9 cellular contexts compared by ENCODE assay signal in the genomic region with DNA sequence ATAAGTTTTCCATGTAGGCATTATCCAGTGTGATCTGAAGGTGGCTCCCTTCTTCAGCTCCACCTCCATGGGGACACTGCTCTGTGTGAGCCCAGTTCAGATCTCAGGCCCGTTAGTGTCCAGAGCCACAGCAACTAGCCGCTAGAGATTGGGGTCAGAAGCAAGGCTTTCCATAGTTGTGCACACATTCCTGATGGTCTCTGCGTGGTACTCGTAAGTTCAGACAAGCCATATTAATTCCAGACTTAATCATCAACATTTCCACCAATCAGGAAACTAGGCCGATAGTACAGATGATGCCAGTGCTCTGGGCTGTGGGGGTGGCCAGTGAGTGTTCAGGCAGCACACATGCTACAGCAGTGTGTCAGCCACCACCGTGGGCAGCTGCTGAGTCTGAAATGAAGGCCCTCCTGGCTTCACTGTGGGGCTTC. TPM values are rescaled to one million over a fixed set of nuclear protein-coding genes. Genes with fewer than 3 reads are reported as not detected.
DNase-seq lines count a peak whose midpoint lies in the region; ATAC-seq, FAIRE-seq and TF ChIP-seq lines count a peak whose summit lies in the region.
"Had no signal": no experiment of that assay in that cellular context is flagged by ENCODE, and none has a peak within 500 bp of the region (broad histone marks: within the 10 kb centered on the region; RNA-seq: fewer than 3 reads in every experiment).

No MANE protein-coding gene starts in this region.

- H3K9ac ChIP-seq in K562 (ENCODE audit: insufficient read depth in 1 of 2, low read depth in 2 of 2, low read length in 2 of 2) (peak overlapping the region in 1 of 2 experiments; percentile 83; a peak in 1 of 4 replicates), HepG2 (ENCODE audit: insufficient read depth, low read depth, low read length) (peak overlapping the region; percentile 51)

- no peak for TF ChIP-seq POLR2A in K562 (conservative IDR thresholded peaks at IDR 0.05)
- TF ChIP-seq POLR2A in HepG2 (IDR thresholded peaks at IDR 0.05; ENCODE audit: insufficient read depth in 1 of 2, low read depth in 2 of 2, low read length in 2 of 2) = no peak

- TF ChIP-seq RAD21 in Ishikawa (IDR thresholded peaks at IDR 0.05; ENCODE audit: low read depth) (peak; percentile 29; the same call in 1 of the 2 replicates), K562 (CRISPR knock-in tag; conservative IDR thresholded peaks at IDR 0.05 in 1 of 2, IDR thresholded peaks at IDR 0.05 in 1 of 2) (peak in 1 of 2 experiments; percentile 51; a peak in 2 of 4 replicates), HepG2 (CRISPR knock-in tag; IDR thresholded peaks at IDR 0.05) (no peak)

- FAIRE-seq in K562 (lab: Jason Lieb, UNC) = peak; percentile 90
- peak; percentile 88 for FAIRE-seq in HepG2 (lab: Jason Lieb, UNC)

- in situ Hi-C loops in K562 (cut with MboI) = no loop called here
- in situ Hi-C loops in HepG2 (cut with HindIII; ENCODE audit: extremely low pct_ligation_motif_present, low pct_unique_long_range_greater_than_20kb) = no loop called here

- H3K4me2 ChIP-seq in K562 (ENCODE audit: insufficient read depth, low read length) (peak overlapping the region; percentile 33; the same call in 1 of the 2 replicates), HepG2 (ENCODE audit: low read depth, low read length) (peak overlapping the region; percentile 93)

- H3K4me3 ChIP-seq in K562 (no peak overlapping the region), HepG2 (replicated peaks in 1 of 3; ENCODE audit: insufficient read depth in 1 of 3, low read depth in 2 of 3, low read length in 3 of 3) (peak overlapping the region; percentile 11 to 60 (median 35); a peak in 5 of 6 replicates)

- intact Hi-C loops in K562 (cut with micrococcal nuclease) (no loop called here), HepG2 (cut with micrococcal nuclease; ENCODE audit: unreplicated experiment) (loop anchor here (1.0 kb wide), 1 partner anchor 18 kb away; no protein-coding TSS in a partner anchor)

- H3K79me2 ChIP-seq in K562 (ENCODE audit: control insufficient read depth, insufficient read depth, low read length) = no peaks in the 10 kb centered on the region
- no peaks in the 10 kb centered on the region for H3K79me2 ChIP-seq in HepG2 (ENCODE audit: insufficient read depth, low read length)

- POLR2A ChIA-PET in K562 (lab: Yijun Ruan, JAX) = interaction anchor here (1.1 to 9.0 kb wide), 2 partner anchors 10 to 17 kb away, joined by 3 to 92 read pairs; no protein-coding TSS in a partner anchor
- POLR2A ChIA-PET in HepG2 (lab: Yijun Ruan, JAX) = interaction anchor here (0.7 to 1.3 kb wide), 3 partner anchors 13 to 18 kb away, joined by 3 to 14 read pairs (median 13); partner anchors contain the start of gene SYNCRIP

- BruUV-seq in K562 (replicated peaks; lab: Mats Ljungman, UMichigan) (no TSS peak), HepG2 (replicated peaks; lab: Mats Ljungman, UMichigan) (no TSS peak)

- 42% methylated on average over 6 of the region's 6 CpGs for WGBS in K562 (ENCODE audit: insufficient coverage, low coverage, missing lambda C conversion rate)
- no CpG with 5 or more reads among the region's 6 CpGs for WGBS in HepG2 (ENCODE audit: low lambda C conversion rate)

- CTCF ChIA-PET in K562 (lab: Yijun Ruan, JAX; ENCODE audit: low intra/inter-chr PET ratio) (no interaction called here), HepG2 (lab: Yijun Ruan, JAX; ENCODE audit: low intra/inter-chr PET ratio, low total read pairs) (no interaction called here)

- TF ChIP-seq EP300 in Ishikawa (IDR thresholded peaks at IDR 0.05; ENCODE audit: borderline replicate concordance) (no peak), K562 (IDR thresholded peaks at IDR 0.05; ENCODE audit: low read length) (no peak), HepG2 (IDR thresholded peaks at IDR 0.05; ENCODE audit: low read depth in 2 of 2, low read length in 2 of 2) (no peak), HepG2 (CRISPR knock-in tag; IDR thresholded peaks at IDR 0.05; ENCODE audit: borderline replicate concordance) (no peak)

- H2AFZ ChIP-seq in K562 (ENCODE audit: low read depth, low read length) (peak overlapping the region; percentile 92), HepG2 (ENCODE audit: low read length) (peak overlapping the region; percentile 93)

- H3K36me3 ChIP-seq in K562 (ENCODE audit: control insufficient read depth, insufficient read depth, low read length) = no peaks in the 10 kb centered on the region
- no peaks in the 10 kb centered on the region for H3K36me3 ChIP-seq in HepG2 (replicated peaks in 1 of 2; ENCODE audit: control insufficient read depth in 1 of 2, insufficient read depth in 2 of 2, low read length in 2 of 2)

- ATAC-seq in K562 (peak; percentile 93), HepG2 (peak; percentile 99)

- H4K20me1 ChIP-seq in K562 (replicated peaks; ENCODE audit: control insufficient read depth, insufficient read depth, low read length) = no peaks in the 10 kb centered on the region
- H4K20me1 ChIP-seq in HepG2 (ENCODE audit: insufficient read depth, low read length) = no peaks in the 10 kb centered on the region

- H3K9me1 ChIP-seq in K562 (ENCODE audit: control insufficient read depth, insufficient read depth, low read length) = no peaks in the 10 kb centered on the region

- DNase-seq in AG09319 (ENCODE audit: extremely low read depth, low read depth) = peak; percentile 71
- peak in 1 of 4 experiments; percentile 56 for DNase-seq in K562 (ENCODE audit: extremely low read depth in 1 of 4, low spot score in 3 of 4)
- peak; percentile 59 for DNase-seq in HepG2 (ENCODE audit: low spot score)
- DNase-seq in germinal center (ENCODE audit: low spot score) = no peak
- no peak for DNase-seq in mucosa of gallbladder (ENCODE audit: low spot score)
- no peak for DNase-seq in NCI-H510A (lab: John Stamatoyannopoulos, UW)
- DNase-seq in DMS79 treated with DMSO at 0.1 percent for 48 hours (lab: John Stamatoyannopoulos, UW) = no peak
- DNase-seq: naive B cell had no signal

- peaks cover 3 to 5% of the 10 kb centered on the region in 2 experiments; a peak in 2 of 5 replicates for H3K4me1 ChIP-seq in K562 (replicated peaks in 1 of 2; ENCODE audit: control insufficient read depth in 2 of 2, insufficient read depth in 2 of 2, low read length in 2 of 2)
- peaks cover 4% of the 10 kb centered on the region; the same call in 1 of the 2 replicates for H3K4me1 ChIP-seq in HepG2 (ENCODE audit: insufficient read depth, low read length)

- no peak overlapping the region for H3K27ac ChIP-seq in K562 (ENCODE audit: extremely low read depth, low read depth, low read length)
- H3K27ac ChIP-seq in HepG2 (ENCODE audit: extremely low read length, insufficient read depth, low read length) = no peak overlapping the region

- TF ChIP-seq CTCF in AG09319 (IDR thresholded peaks at IDR 0.05; ENCODE audit: low read depth, low read length) (peak; percentile 30), K562 (IDR thresholded peaks at IDR 0.05 in 2 of 3, conservative IDR thresholded peaks at IDR 0.05 in 1 of 3; ENCODE audit: insufficient read depth in 2 of 3, low read depth in 1 of 3, low read length in 3 of 3) (peak in 2 of 3 experiments; percentile 41 to 43; a peak in 4 of 6 replicates), HepG2 (CRISPR knock-in tag; IDR thresholded peaks at IDR 0.05) (peak; percentile 77)

- H3K27me3 ChIP-seq in K562 (ENCODE audit: control insufficient read depth in 2 of 2, insufficient read depth in 2 of 2, low read length in 2 of 2) (no peaks in the 10 kb centered on the region), HepG2 (ENCODE audit: control insufficient read depth in 1 of 2, insufficient read depth in 2 of 2, low read length in 2 of 2) (no peaks in the 10 kb centered on the region)

- H3K9me3 ChIP-seq in K562 (replicated peaks; ENCODE audit: control insufficient read depth, insufficient read depth, low read depth, low read length) (no peaks in the 10 kb centered on the region), HepG2 (ENCODE audit: low read length) (peaks cover 6% of the 10 kb centered on the region)

RNA-seq across cellular contexts. Expression of gene SYNCRIP, which starts 17.5 kb away (rescaled TPM):
- total RNA-seq in K562 (2011; cell fraction: chromatin; rRNA removed; ENCODE audit: low replicate concordance) = 54.8 and 178 TPM in 2 replicates
- total RNA-seq in K562 (2011; cell fraction: nucleolus; rRNA removed) = 19.3 and 24.5 TPM in 2 replicates
- total RNA-seq in K562 (2011; cell fraction: nucleoplasm; rRNA removed) = 46.9 and 86.5 TPM in 2 replicates
- 78.0 and 82.5 TPM in 2 replicates for total RNA-seq in K562 (2014; rRNA removed)
- total RNA-seq in K562 (2014; rRNA removed; fragmentation: Illumina TruSeq; extraction: Trizol) = 171 and 210 TPM in 2 replicates
- 149 and 155 TPM in 2 replicates for total RNA-seq in K562 (2015; rRNA removed; fragmentation: Illumina TruSeq; extraction: Trizol)
- 120 and 144 TPM in 2 replicates for total RNA-seq in K562 (2021)
- polyA plus RNA-seq in K562 (2011; rRNA removed) = 25.7 and 46.5 TPM in 2 replicates
- 5.0 and 11.6 TPM in 2 replicates for polyA plus RNA-seq in K562 (2011; cell fraction: cytosol; rRNA removed)
- 14.5 and 19.5 TPM in 2 replicates for polyA plus RNA-seq in K562 (2011; cell fraction: nucleus; rRNA removed)
- 68.7 and 116 TPM in 2 replicates for polyA plus RNA-seq in K562 (2012)
- 272 and 295 TPM in 2 replicates for polyA plus RNA-seq in K562 (2014; fragmentation: Illumina TruSeq; extraction: Trizol)
- 100 to 1,000 TPM; 124 to 140 TPM for polyA plus RNA-seq in K562 (2014; fragmentation: Nextera tagmentation; extraction: Ambion mirVana)
- 71.4 and 81.9 TPM in 2 replicates for polyA plus RNA-seq in K562 (2014; rRNA removed)
- polyA minus RNA-seq in K562 (2011; rRNA and poly(A)+ RNA removed) = 103 and 112 TPM in 2 replicates
- 28.6 and 30.7 TPM in 2 replicates for polyA minus RNA-seq in K562 (2011; cell fraction: cytosol; rRNA and poly(A)+ RNA removed)
- polyA minus RNA-seq in K562 (2011; cell fraction: nucleus; rRNA and poly(A)+ RNA removed) = 33.7 and 55.8 TPM in 2 replicates
- total RNA-seq in HepG2 (2016; rRNA removed; fragmentation: Illumina TruSeq; extraction: Trizol) = 112 and 183 TPM in 2 replicates
- 11.4 and 13.0 TPM in 2 replicates for total RNA-seq in HepG2 (2016; cell fraction: cytosol; rRNA removed; fragmentation: Illumina TruSeq; extraction: Trizol; ENCODE audit: low read depth)
- total RNA-seq in HepG2 (2016; cell fraction: insoluble cytoplasmic fraction; rRNA removed; fragmentation: Illumina TruSeq; extraction: Trizol) = 101 and 177 TPM in 2 replicates
- 28.5 and 32.6 TPM in 2 replicates for total RNA-seq in HepG2 (2016; cell fraction: membrane; rRNA removed; fragmentation: Illumina TruSeq; extraction: Trizol)
- 112 TPM in 2 replicates for total RNA-seq in HepG2 (2016; cell fraction: nucleus; rRNA removed; fragmentation: Illumina TruSeq; extraction: Trizol)
- polyA plus RNA-seq in HepG2 (2011; rRNA removed) = 6.8 and 8.1 TPM in 2 replicates
- 3.2 and 5.2 TPM in 2 replicates for polyA plus RNA-seq in HepG2 (2011; cell fraction: cytosol; rRNA removed)
- polyA plus RNA-seq in HepG2 (2011; cell fraction: nucleus; rRNA removed) = 6.9 and 7.9 TPM in 2 replicates
- 41.5 and 63.8 TPM in 2 replicates for polyA plus RNA-seq in HepG2 (2012)
- 5.1 and 5.8 TPM in 2 replicates for polyA plus RNA-seq in HepG2 (2016; cell fraction: cytosol; fragmentation: Illumina TruSeq; extraction: Trizol; ENCODE audit: low read depth)
- polyA plus RNA-seq in HepG2 (2016; cell fraction: insoluble cytoplasmic fraction; fragmentation: Illumina TruSeq; extraction: Trizol; ENCODE audit: low read depth) = 185 and 186 TPM in 2 replicates
- 12.7 and 15.0 TPM in 2 replicates for polyA plus RNA-seq in HepG2 (2016; cell fraction: membrane; fragmentation: Illumina TruSeq; extraction: Trizol; ENCODE audit: low read depth)
- polyA plus RNA-seq in HepG2 (2016; cell fraction: nucleus; fragmentation: Illumina TruSeq; extraction: Trizol; ENCODE audit: insufficient read depth, low read depth) = 74.1 and 83.2 TPM in 2 replicates
- polyA minus RNA-seq in HepG2 (2011; rRNA and poly(A)+ RNA removed; ENCODE audit: low replicate concordance) = 7.5 and 23.4 TPM in 2 replicates
- polyA minus RNA-seq in HepG2 (2011; cell fraction: cytosol; rRNA and poly(A)+ RNA removed) = 13.1 and 17.5 TPM in 2 replicates
- 70.1 and 89.5 TPM in 2 replicates for polyA minus RNA-seq in HepG2 (2011; cell fraction: nucleus; rRNA and poly(A)+ RNA removed)
- total RNA-seq in mucosa of gallbladder = 63.8 TPM

Comparison
In these comparisons a context has a peak if more than half of its experiments do, and no peak if none do; other contexts are left out.
1. DNase-seq: peak in AG09319 (single experiment) and HepG2 (single experiment); none in germinal center (single experiment), mucosa of gallbladder (single experiment), NCI-H510A (single experiment) and DMS79 treated with DMSO at 0.1 percent for 48 hours (single experiment).
2. Peak in every context shown above with its lines, with median percentiles within 50 percentile points of each other: CTCF ChIP-seq.